ENCODE assay signal across 1 cellular context in the genomic region with DNA sequence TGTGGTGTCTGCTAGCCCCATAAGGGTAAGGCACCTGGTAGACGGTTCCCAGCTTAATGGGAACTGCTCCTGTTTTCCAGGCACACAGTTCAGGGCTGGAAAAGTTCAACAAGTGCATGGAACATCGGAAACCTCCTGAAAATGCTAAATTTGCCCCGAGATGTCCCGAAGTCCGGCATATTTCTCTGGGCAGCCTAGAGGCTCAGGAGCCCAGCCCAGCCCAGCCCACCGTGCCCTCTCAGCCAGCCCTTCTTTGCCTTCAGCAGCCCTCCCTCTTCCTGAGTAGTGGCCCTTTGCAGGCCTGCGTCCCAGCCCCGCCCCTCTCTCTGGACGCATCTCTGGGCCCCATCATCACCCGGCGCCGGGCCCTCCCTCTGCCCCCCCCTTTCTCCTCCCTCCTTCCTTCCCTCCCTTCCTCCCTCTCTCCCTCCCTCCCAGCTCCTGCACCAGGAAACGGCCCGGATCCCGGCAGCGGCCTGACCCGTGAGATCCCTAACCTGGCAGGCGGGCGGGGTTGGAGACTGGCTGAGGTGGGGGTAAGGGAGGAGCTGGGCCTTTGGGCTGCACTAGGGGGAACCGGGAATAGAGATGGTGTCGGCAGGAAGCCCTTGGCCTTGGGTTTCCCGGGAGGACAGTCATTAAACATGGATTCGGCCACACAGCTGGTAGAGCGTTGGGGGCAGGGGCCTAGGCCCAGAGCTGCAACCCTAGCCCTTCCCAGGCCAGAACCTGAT.
TF ChIP-seq lines count a peak whose summit lies in the region.

TSS of gene BCL2L2 (plus strand) at position 422 of the 734 bp plus-strand sequence. CDS start 935 bp downstream, outside the sequence.

TF ChIP-seq in HepG2, 621 proteins besides CTCF, POLR2A, EP300 and RAD21 (continued from another document and continues in another):
- TF ChIP-seq ZNF318 (CRISPR knock-in tag; IDR thresholded peaks at IDR 0.05) (peak; percentile 32), ZNF652 (CRISPR knock-in tag; IDR thresholded peaks at IDR 0.05; ENCODE audit: borderline replicate concordance, low read depth) (no peak; the same call in 1 of the 2 replicates), ZSCAN20 (CRISPR knock-in tag; IDR thresholded peaks at IDR 0.05; ENCODE audit: borderline replicate concordance) (peak; percentile 87; the same call in 1 of the 2 replicates), TBX2 (CRISPR knock-in tag; IDR thresholded peaks at IDR 0.05; ENCODE audit: borderline replicate concordance) (peak; percentile 95), MXD4 (CRISPR knock-in tag; IDR thresholded peaks at IDR 0.05) (peak; percentile 85), ZNF30 (CRISPR knock-in tag; IDR thresholded peaks at IDR 0.05) (no peak), EZH2 (conservative IDR thresholded peaks at IDR 0.05; ENCODE audit: low read depth, low read length) (no peak), GABPB1 (CRISPR knock-in tag; IDR thresholded peaks at IDR 0.05) (peak; percentile 91), THYN1 (CRISPR knock-in tag; IDR thresholded peaks at IDR 0.05; ENCODE audit: borderline replicate concordance, low read depth) (peak; percentile 98; the same call in 1 of the 2 replicates), NR3C1 (CRISPR knock-in tag; IDR thresholded peaks at IDR 0.05) (no peak), ZNF720 (CRISPR knock-in tag; IDR thresholded peaks at IDR 0.05) (peak; percentile 28; the same call in 1 of the 2 replicates), KDM1A (CRISPR knock-in tag; IDR thresholded peaks at IDR 0.05) (peak; percentile 60; the same call in 1 of the 2 replicates), ZNF660 (CRISPR knock-in tag; IDR thresholded peaks at IDR 0.05; ENCODE audit: borderline replicate concordance, low read depth) (peak; percentile 73; the same call in 1 of the 2 replicates), ISX (CRISPR knock-in tag; conservative IDR thresholded peaks at IDR 0.05) (0 out of 2 replicates have a peak, but pooled peaks have one; percentile 8), ZNF687 (CRISPR knock-in tag; IDR thresholded peaks at IDR 0.05) (peak; percentile 99), TIGD3 (CRISPR knock-in tag; IDR thresholded peaks at IDR 0.05; ENCODE audit: borderline replicate concordance) (no peak), AHR (CRISPR knock-in tag; IDR thresholded peaks at IDR 0.05) (peak; percentile 82; the same call in 1 of the 2 replicates), HCFC1 (IDR thresholded peaks at IDR 0.05; ENCODE audit: low read depth, low read length) (peak; percentile 85), SAP130 (CRISPR knock-in tag; IDR thresholded peaks at IDR 0.05; ENCODE audit: low read depth) (peak; percentile 99), ZNF484 (CRISPR knock-in tag; IDR thresholded peaks at IDR 0.05; ENCODE audit: borderline replicate concordance, low read depth) (no peak), ATF7 (IDR thresholded peaks at IDR 0.05) (no peak), ATF7 (CRISPR knock-in tag; IDR thresholded peaks at IDR 0.05) (peak; percentile 37; the same call in 1 of the 2 replicates), STAT5B (CRISPR knock-in tag; IDR thresholded peaks at IDR 0.05) (peak; percentile 29; the same call in 1 of the 2 replicates), ZNF235 (CRISPR knock-in tag; IDR thresholded peaks at IDR 0.05; ENCODE audit: borderline replicate concordance) (peak; percentile 98; the same call in 1 of the 2 replicates), KLF16 (CRISPR knock-in tag; IDR thresholded peaks at IDR 0.05) (peak in 1 of 2 experiments; percentile 92; a peak in 2 of 4 replicates), PCBP1 (IDR thresholded peaks at IDR 0.05; ENCODE audit: borderline replicate concordance, low read depth, low read length) (peak; percentile 100)
- TF ChIP-seq, protein P1, sequence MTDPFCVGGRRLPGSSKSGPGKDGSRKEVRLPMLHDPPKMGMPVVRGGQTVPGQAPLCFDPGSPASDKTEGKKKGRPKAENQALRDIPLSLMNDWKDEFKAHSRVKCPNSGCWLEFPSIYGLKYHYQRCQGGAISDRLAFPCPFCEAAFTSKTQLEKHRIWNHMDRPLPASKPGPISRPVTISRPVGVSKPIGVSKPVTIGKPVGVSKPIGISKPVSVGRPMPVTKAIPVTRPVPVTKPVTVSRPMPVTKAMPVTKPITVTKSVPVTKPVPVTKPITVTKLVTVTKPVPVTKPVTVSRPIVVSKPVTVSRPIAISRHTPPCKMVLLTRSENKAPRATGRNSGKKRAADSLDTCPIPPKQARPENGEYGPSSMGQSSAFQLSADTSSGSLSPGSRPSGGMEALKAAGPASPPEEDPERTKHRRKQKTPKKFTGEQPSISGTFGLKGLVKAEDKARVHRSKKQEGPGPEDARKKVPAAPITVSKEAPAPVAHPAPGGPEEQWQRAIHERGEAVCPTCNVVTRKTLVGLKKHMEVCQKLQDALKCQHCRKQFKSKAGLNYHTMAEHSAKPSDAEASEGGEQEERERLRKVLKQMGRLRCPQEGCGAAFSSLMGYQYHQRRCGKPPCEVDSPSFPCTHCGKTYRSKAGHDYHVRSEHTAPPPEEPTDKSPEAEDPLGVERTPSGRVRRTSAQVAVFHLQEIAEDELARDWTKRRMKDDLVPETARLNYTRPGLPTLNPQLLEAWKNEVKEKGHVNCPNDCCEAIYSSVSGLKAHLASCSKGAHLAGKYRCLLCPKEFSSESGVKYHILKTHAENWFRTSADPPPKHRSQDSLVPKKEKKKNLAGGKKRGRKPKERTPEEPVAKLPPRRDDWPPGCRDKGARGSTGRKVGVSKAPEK (CRISPR knock-in tag; IDR thresholded peaks at IDR 0.05; ENCODE audit: borderline replicate concordance) = no peak
- TF ChIP-seq, protein P2, sequence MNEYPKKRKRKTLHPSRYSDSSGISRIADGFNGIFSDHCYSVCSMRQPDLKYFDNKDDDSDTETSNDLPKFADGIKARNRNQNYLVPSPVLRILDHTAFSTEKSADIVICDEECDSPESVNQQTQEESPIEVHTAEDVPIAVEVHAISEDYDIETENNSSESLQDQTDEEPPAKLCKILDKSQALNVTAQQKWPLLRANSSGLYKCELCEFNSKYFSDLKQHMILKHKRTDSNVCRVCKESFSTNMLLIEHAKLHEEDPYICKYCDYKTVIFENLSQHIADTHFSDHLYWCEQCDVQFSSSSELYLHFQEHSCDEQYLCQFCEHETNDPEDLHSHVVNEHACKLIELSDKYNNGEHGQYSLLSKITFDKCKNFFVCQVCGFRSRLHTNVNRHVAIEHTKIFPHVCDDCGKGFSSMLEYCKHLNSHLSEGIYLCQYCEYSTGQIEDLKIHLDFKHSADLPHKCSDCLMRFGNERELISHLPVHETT (CRISPR knock-in tag; conservative IDR thresholded peaks at IDR 0.05) = peak; percentile 92
- TF ChIP-seq, protein P3, sequence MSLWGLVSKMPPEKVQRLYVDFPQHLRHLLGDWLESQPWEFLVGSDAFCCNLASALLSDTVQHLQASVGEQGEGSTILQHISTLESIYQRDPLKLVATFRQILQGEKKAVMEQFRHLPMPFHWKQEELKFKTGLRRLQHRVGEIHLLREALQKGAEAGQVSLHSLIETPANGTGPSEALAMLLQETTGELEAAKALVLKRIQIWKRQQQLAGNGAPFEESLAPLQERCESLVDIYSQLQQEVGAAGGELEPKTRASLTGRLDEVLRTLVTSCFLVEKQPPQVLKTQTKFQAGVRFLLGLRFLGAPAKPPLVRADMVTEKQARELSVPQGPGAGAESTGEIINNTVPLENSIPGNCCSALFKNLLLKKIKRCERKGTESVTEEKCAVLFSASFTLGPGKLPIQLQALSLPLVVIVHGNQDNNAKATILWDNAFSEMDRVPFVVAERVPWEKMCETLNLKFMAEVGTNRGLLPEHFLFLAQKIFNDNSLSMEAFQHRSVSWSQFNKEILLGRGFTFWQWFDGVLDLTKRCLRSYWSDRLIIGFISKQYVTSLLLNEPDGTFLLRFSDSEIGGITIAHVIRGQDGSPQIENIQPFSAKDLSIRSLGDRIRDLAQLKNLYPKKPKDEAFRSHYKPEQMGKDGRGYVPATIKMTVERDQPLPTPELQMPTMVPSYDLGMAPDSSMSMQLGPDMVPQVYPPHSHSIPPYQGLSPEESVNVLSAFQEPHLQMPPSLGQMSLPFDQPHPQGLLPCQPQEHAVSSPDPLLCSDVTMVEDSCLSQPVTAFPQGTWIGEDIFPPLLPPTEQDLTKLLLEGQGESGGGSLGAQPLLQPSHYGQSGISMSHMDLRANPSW (CRISPR knock-in tag; IDR thresholded peaks at IDR 0.05; ENCODE audit: borderline replicate concordance) = peak; percentile 98
